9 cellular contexts compared by ENCODE assay signal in the genomic region with DNA sequence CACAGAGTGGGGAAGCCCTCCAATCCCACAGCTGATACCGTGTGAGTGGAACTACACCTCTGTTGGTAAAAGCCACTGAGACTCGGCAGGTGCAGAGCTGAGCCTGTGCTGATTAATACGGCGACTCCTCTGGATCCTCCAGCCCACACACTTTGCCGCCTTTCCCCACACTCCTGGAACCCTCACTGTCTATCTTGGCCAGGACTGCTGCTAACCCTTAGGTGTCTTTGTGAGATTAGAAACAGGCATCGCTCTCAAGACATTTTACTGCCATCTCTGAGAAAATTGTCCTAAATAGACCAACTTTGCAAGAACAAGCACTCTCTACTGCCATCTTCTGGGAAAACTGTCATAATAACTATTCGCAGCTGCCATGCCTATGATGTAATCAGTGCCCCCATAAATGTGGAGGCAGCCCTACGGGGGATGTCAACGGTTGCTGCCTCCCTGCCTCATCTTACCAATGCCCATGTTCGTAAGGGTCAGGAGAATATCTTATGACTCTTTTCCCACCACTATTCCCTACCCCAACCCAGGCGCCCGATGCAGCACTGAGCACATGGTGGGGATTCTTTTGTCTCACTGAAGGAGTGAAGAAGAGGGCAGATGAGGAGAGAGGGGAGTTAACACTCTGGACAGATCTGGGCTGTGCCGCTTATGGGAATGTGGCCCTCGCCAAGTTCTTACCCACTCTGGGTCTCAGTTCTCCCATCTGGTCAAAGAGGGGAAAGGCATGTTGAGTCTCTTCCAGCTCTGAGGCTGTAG. TPM values are rescaled to one million over a fixed set of nuclear protein-coding genes. Genes with fewer than 3 reads are reported as not detected.
DNase-seq lines count a peak whose midpoint lies in the region; ATAC-seq and FAIRE-seq lines count a peak whose summit lies in the region.
"Had no signal": no experiment of that assay in that cellular context is flagged by ENCODE, and none has a peak within 500 bp of the region (broad histone marks: within the 10 kb centered on the region; RNA-seq: fewer than 3 reads in every experiment).

No MANE protein-coding gene starts in this region.

- intact Hi-C loops in Right ventricle myocardium superior (cut with DNase I), result no loop called here

- ATAC-seq in Right ventricle myocardium superior (ENCODE audit: poor library complexity), result no peak

- H3K9ac ChIP-seq in muscle layer of colon (ENCODE audit: low read length), result no peak overlapping the region

- no peaks in the 10 kb centered on the region for H3K9me3 ChIP-seq in muscle layer of colon (ENCODE audit: low read length)

- no peaks in the 10 kb centered on the region for H3K27me3 ChIP-seq in muscle layer of colon (ENCODE audit: control insufficient read depth in 1 of 2, insufficient read depth in 2 of 2, low read length in 2 of 2)

- peak overlapping the region; percentile 52 for H3K27ac ChIP-seq in muscle layer of colon (ENCODE audit: low read depth, low read length)
- H3K27ac ChIP-seq: skin epidermis had no signal

- no peak for FAIRE-seq in RCC 7860 (lab: Jason Lieb, UNC)

- peak overlapping the region in 1 of 2 donors; percentile 27 for H3K4me3 ChIP-seq in muscle layer of colon (ENCODE audit: low read depth in 1 of 2, low read length in 2 of 2)
- H3K4me3 ChIP-seq: skin epidermis had no signal

- peaks cover 8% of the 10 kb centered on the region for H3K36me3 ChIP-seq in muscle layer of colon (ENCODE audit: insufficient read depth, low read length)

- H3K4me1 ChIP-seq in muscle layer of colon (ENCODE audit: insufficient read depth, low read length), result peaks cover 23% of the 10 kb centered on the region

- peak; percentile 47 for DNase-seq in ELF-1 (ENCODE audit: low read depth, low spot score)
- peak; percentile 28 for DNase-seq in LoVo (ENCODE audit: low spot score)
- peak; percentile 54 for DNase-seq in RCC 7860 (ENCODE audit: low spot score)
- peak; percentile 21 to 64 for DNase-seq in dermis microvascular lymphatic vessel endothelial cell (ENCODE audit: low read depth in 2 of 2)
- no peak for DNase-seq in mesenteric fat pad (ENCODE audit: low spot score)
- no peak for DNase-seq in activated naive CD4-positive, alpha-beta T cell (lab: John Stamatoyannopoulos, UW)
- DNase-seq in Right ventricle myocardium superior, result no peak

RNA-seq across cellular contexts. Expression of a gene that starts 26.1 kb away (rescaled TPM):
- total RNA-seq in dermis microvascular lymphatic vessel endothelial cell (under 0.01 TPM in 1 of 2 replicates, not detected in the other), mesenteric fat pad (43.0 TPM), Right ventricle myocardium superior (1.1 TPM)

RNA-seq across cellular contexts. Expression of a gene that starts 59.3 kb away (rescaled TPM):
- total RNA-seq in dermis microvascular lymphatic vessel endothelial cell (0.13 and 0.25 TPM in 2 replicates), mesenteric fat pad (124 TPM), Right ventricle myocardium superior (26.9 TPM)

Comparison
In these comparisons a context has a peak if more than half of its experiments do, and no peak if none do; other contexts are left out.
1. DNase-seq: peak in ELF-1 (single experiment), LoVo (single experiment), RCC 7860 (single experiment) and dermis microvascular lymphatic vessel endothelial cell (2 of 2); none in mesenteric fat pad (single experiment), activated naive CD4-positive, alpha-beta T cell (0 of 4) and Right ventricle myocardium superior (single experiment).
2. RNA of a gene that starts 26.1 kb away (total RNA-seq): 43.0 TPM in mesenteric fat pad (single experiment); 1.1 TPM in Right ventricle myocardium superior (single experiment) and under 0.01 TPM in dermis microvascular lymphatic vessel endothelial cell; every median in the first group is over 10 times any median in the second.
3. RNA of a gene that starts 59.3 kb away (total RNA-seq): 124 TPM in mesenteric fat pad (single experiment) and 26.9 TPM in Right ventricle myocardium superior (single experiment); 0.13 to 0.25 TPM in dermis microvascular lymphatic vessel endothelial cell; every median in the first group is over 10 times any median in the second.